In genomic region chr20:1426231-1426849, GRCh38 we compare ENCODE assay signal across 1 cellular context.
TF ChIP-seq lines count a peak whose summit lies in the region.

No MANE protein-coding gene starts in this region.

TF ChIP-seq in H1, 55 proteins besides CTCF, POLR2A, EP300 and RAD21:
- TF ChIP-seq E2F6 (IDR thresholded peaks at IDR 0.05) (no peak), CTBP2 (IDR thresholded peaks at IDR 0.05; ENCODE audit: borderline replicate concordance, insufficient read depth, insufficient read length, low read length) (no peak), POU5F1 (IDR thresholded peaks at IDR 0.05; ENCODE audit: low read depth, low read length) (no peak), KDM5A (IDR thresholded peaks at IDR 0.05; ENCODE audit: low read length) (no peak), SIX5 (IDR thresholded peaks at IDR 0.05; ENCODE audit: low read depth, low read length) (no peak), TEAD4 (IDR thresholded peaks at IDR 0.05; ENCODE audit: low read depth, low read length) (no peak), SAP30 (IDR thresholded peaks at IDR 0.05; ENCODE audit: insufficient read depth, insufficient replicate concordance, low read length) (no peak), BCL11A (IDR thresholded peaks at IDR 0.05; ENCODE audit: low read depth in 2 of 2, low read length in 2 of 2) (no peak), NRF1 (IDR thresholded peaks at IDR 0.05; ENCODE audit: low read depth, low read length) (no peak), RFX5 (IDR thresholded peaks at IDR 0.05; ENCODE audit: borderline replicate concordance, low read depth, low read length) (no peak), ZNF274 (IDR thresholded peaks at IDR 0.05; ENCODE audit: borderline replicate concordance, extremely low read depth, low read length) (no peak), SUZ12 (IDR thresholded peaks at IDR 0.05; ENCODE audit: low read length) (no peak), CHD7 (IDR thresholded peaks at IDR 0.05; ENCODE audit: insufficient replicate concordance, low read length) (no peak)
